In genomic region chr1:44631333-44631646, GRCh38 we compare ENCODE assay signal across 8 cellular contexts. TPM values are rescaled to one million over a fixed set of nuclear protein-coding genes. Genes with fewer than 3 reads are reported as not detected.
DNase-seq lines count a peak whose midpoint lies in the region; ATAC-seq, FAIRE-seq and TF ChIP-seq lines count a peak whose summit lies in the region.

No MANE protein-coding gene starts in this region.

- H3K4me1 Mint-ChIP-seq in CD14-positive monocyte (peaks cover 29% of the 10 kb centered on the region), HFFc6 (ENCODE audit: low read depth) (peaks cover 77% of the 10 kb centered on the region)
- H3K4me1 Mint-ChIP-seq in activated naive CD4-positive, alpha-beta T cell treated with anti-CD3 and anti-CD28 coated beads, Interleukin-2, amount 50 U/mL, for 24 hours: peaks cover 43% of the 10 kb centered on the region

- H3K27me3 Mint-ChIP-seq in CD14-positive monocyte (ENCODE audit: low read depth in 3 of 3): no peaks in the 10 kb centered on the region
- no peaks in the 10 kb centered on the region; the same call in 1 of the 2 replicates for H3K27me3 Mint-ChIP-seq in HFFc6 (ENCODE audit: insufficient read depth)
- H3K27me3 Mint-ChIP-seq in activated naive CD4-positive, alpha-beta T cell treated with anti-CD3 and anti-CD28 coated beads, Interleukin-2, amount 50 U/mL, for 24 hours: no peaks in the 10 kb centered on the region

- peak overlapping the region; percentile 2 to 87 for H3K9ac ChIP-seq in kidney (ENCODE audit: low read length in 2 of 2)

- H3K4me1 ChIP-seq in kidney (ENCODE audit: control insufficient read depth in 1 of 2, insufficient read depth in 1 of 2, low read depth in 1 of 2, low read length in 2 of 2) (peaks cover 15 to 20% of the 10 kb centered on the region in 2 donors), testis (peaks cover 13% of the 10 kb centered on the region)

- 4 to 13% methylated on average over 8 of the region's 8 CpGs for WGBS in testis, 2 donors

- H3K9me3 Mint-ChIP-seq in CD14-positive monocyte: peaks cover 0 to 4% (median 0%) of the 10 kb centered on the region in 7 donors
- H3K9me3 Mint-ChIP-seq in HFFc6: no peaks in the 10 kb centered on the region
- no peaks in the 10 kb centered on the region for H3K9me3 Mint-ChIP-seq in activated naive CD4-positive, alpha-beta T cell treated with anti-CD3 and anti-CD28 coated beads, Interleukin-2, amount 50 U/mL, for 24 hours

- no peak for FAIRE-seq in kidney (lab: Jason Lieb, UNC)

- no peak for TF ChIP-seq POLR2A in testis (IDR thresholded peaks at IDR 0.05)

- H3K4me3 ChIP-seq in kidney (ENCODE audit: low read length in 2 of 2): peak overlapping the region; percentile 60 to 85
- H3K4me3 ChIP-seq in testis: peak overlapping the region; percentile 63 to 83

- peak overlapping the region; percentile 83 to 89 for H3K27ac ChIP-seq in kidney (ENCODE audit: low read depth in 2 of 2, low read length in 2 of 2)
- peak overlapping the region; percentile 79 to 94 for H3K27ac ChIP-seq in testis

- TF ChIP-seq CTCF in CD14-positive monocyte (IDR thresholded peaks at IDR 0.05) (no peak), HFFc6 (IDR thresholded peaks at IDR 0.05) (no peak), kidney (IDR thresholded peaks at IDR 0.05; ENCODE audit: borderline replicate concordance, extremely low read depth, insufficient read depth) (no peak), testis (IDR thresholded peaks at IDR 0.05) (no peak)

- H3K27ac Mint-ChIP-seq in CD14-positive monocyte (peak overlapping the region; percentile 91 to 99 (median 96)), HFFc6 (peak overlapping the region; percentile 95)
- peak overlapping the region; percentile 98 for H3K27ac Mint-ChIP-seq in activated naive CD4-positive, alpha-beta T cell treated with anti-CD3 and anti-CD28 coated beads, Interleukin-2, amount 50 U/mL, for 24 hours

- H3K27me3 ChIP-seq in testis: no peaks in the 10 kb centered on the region

- DNase-seq in CD14-positive monocyte (ENCODE audit: low spot score): no peak
- no peak for DNase-seq in HFFc6
- DNase-seq in kidney: no peak
- peak; percentile 49 for DNase-seq in testis
- no peak for DNase-seq in left lobe of liver (ENCODE audit: low spot score)
- no peak for DNase-seq in DMS 273 treated with DMSO at 0.1 percent for 48 hours (lab: John Stamatoyannopoulos, UW)
- no peak for DNase-seq in HuH-7 (ENCODE audit: low spot score)

- peaks cover 24 to 34% of the 10 kb centered on the region in 2 donors for H3K36me3 Mint-ChIP-seq in CD14-positive monocyte
- H3K36me3 Mint-ChIP-seq in HFFc6 (ENCODE audit: low read depth): peaks cover 20% of the 10 kb centered on the region
- H3K36me3 Mint-ChIP-seq in activated naive CD4-positive, alpha-beta T cell treated with anti-CD3 and anti-CD28 coated beads, Interleukin-2, amount 50 U/mL, for 24 hours: peaks cover 5% of the 10 kb centered on the region

- peak overlapping the region; percentile 91 for H3K4me3 Mint-ChIP-seq in CD14-positive monocyte
- peak overlapping the region; percentile 90 for H3K4me3 Mint-ChIP-seq in HFFc6
- H3K4me3 Mint-ChIP-seq in activated naive CD4-positive, alpha-beta T cell treated with anti-CD3 and anti-CD28 coated beads, Interleukin-2, amount 50 U/mL, for 24 hours: peak overlapping the region; percentile 93

- intact Hi-C loops in CD14-positive monocyte (cut with micrococcal nuclease) (loop anchor here in 1 of 2 donors (1.0 to 5.0 kb wide), 2 partner anchors 41 to 277 kb away; partner anchors contain the start of genes ARMH1 and TMEM53), kidney (cut with DNase I) (no loop called here), testis (cut with DNase I; ENCODE audit: low total_unique reads) (no loop called here)

- H3K36me3 ChIP-seq in kidney (ENCODE audit: control insufficient read depth in 1 of 2, insufficient read depth in 2 of 2, low read length in 2 of 2) (peaks cover 6 to 17% of the 10 kb centered on the region in 2 donors), testis (ENCODE audit: low read depth, missing control alignments) (no peaks in the 10 kb centered on the region)

- no peaks in the 10 kb centered on the region for H3K9me3 ChIP-seq in kidney (ENCODE audit: control insufficient read depth in 1 of 2, low read length in 2 of 2)
- no peaks in the 10 kb centered on the region for H3K9me3 ChIP-seq in testis

- ATAC-seq in left lobe of liver: no peak

RNA-seq across cellular contexts. Expression of gene TMEM53, which starts 43.0 kb away (rescaled TPM):
- polyA plus RNA-seq in CD14-positive monocyte (1 to 10 TPM; 8.6 to 8.8 TPM), kidney (ENCODE audit: insufficient read depth, low read depth, low replicate concordance) (45.0 TPM), testis (ENCODE audit: insufficient read depth, low read depth, low replicate concordance) (40.2 TPM)
- total RNA-seq in HFFc6 (2021; fragmentation: NEBNext Ultra II Directional; extraction: Animal tissue kit (Norgen Biotek cat#: 25700)): 1 to 10 TPM; 3.2 to 5.0 (median 4.4) TPM
- total RNA-seq in kidney (16.4 TPM), testis (10 to 100 TPM; 15.6 to 18.9 TPM), left lobe of liver (27.5 TPM)

RNA-seq across cellular contexts. Expression of gene ARMH1, which starts 43.2 kb away (rescaled TPM):
- 10 to 100 TPM; 14.7 to 15.8 TPM for polyA plus RNA-seq in CD14-positive monocyte
- under 1 TPM in 4 of 6 experiments, not detected in 2; 0.14 to 0.41 (median 0.32) TPM for total RNA-seq in HFFc6 (2021; fragmentation: NEBNext Ultra II Directional; extraction: Animal tissue kit (Norgen Biotek cat#: 25700))
- total RNA-seq in kidney: 3.9 TPM
- polyA plus RNA-seq in kidney (ENCODE audit: insufficient read depth, low read depth, low replicate concordance): 3.4 TPM
- total RNA-seq in testis: 10 to 100 TPM; 17.4 to 29.7 TPM
- polyA plus RNA-seq in testis (ENCODE audit: insufficient read depth, low read depth, low replicate concordance): 42.9 TPM
- 14.7 TPM for total RNA-seq in left lobe of liver
